10 cellular contexts compared by ENCODE assay signal in the genomic region with DNA sequence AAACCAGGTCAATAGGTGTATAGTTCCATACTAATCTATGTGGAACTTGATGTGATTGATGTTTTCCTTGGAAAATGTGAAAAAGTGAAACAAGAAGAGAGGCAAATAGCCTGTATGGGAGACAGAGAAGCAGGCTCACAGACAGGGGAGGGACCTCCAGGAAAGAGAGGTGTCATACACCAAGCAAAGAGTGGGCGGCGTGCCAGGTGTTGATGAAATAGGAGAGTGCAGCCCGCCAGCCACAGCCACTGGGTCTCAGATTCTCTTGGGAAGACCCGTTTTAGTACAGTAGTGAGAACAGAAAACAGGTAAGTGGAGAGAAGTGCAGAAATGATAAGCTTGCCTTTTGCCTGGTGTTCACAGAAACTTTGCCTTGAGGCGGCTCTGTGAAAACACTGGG.
A peak's percentile ranks its signal among the peaks of the same experiment; 100 is the strongest.
DNase-seq lines count a peak whose midpoint lies in the region; ATAC-seq and TF ChIP-seq lines count a peak whose summit lies in the region.
"Had no signal": no experiment of that assay in that cellular context is flagged by ENCODE, and none has a peak within 500 bp of the region (broad histone marks: within the 10 kb centered on the region; RNA-seq: fewer than 3 reads in every experiment).

No MANE protein-coding gene starts in this region.

- TF ChIP-seq CTCF in BE2C (IDR thresholded peaks at IDR 0.05; ENCODE audit: low read depth, low read length), result no peak
- TF ChIP-seq CTCF in HFFc6 (IDR thresholded peaks at IDR 0.05), result no peak

- H3K9me3 Mint-ChIP-seq in HFFc6, result no peaks in the 10 kb centered on the region

- H3K27me3 Mint-ChIP-seq in HFFc6 (ENCODE audit: insufficient read depth), result no peaks in the 10 kb centered on the region

- H3K4me1 ChIP-seq in BE2C, result no peaks in the 10 kb centered on the region

- no peaks in the 10 kb centered on the region for H3K27me3 ChIP-seq in BE2C

- H3K27ac Mint-ChIP-seq in HFFc6, result peak overlapping the region; percentile 66; the same call in 1 of the 2 replicates

- ATAC-seq in left cardiac atrium (peak; percentile 35 to 62), GM21717 (IDR thresholded peaks at IDR 0.05; ENCODE audit: unreplicated experiment) (no peak), HG02798 (IDR thresholded peaks at IDR 0.05; ENCODE audit: poor library complexity, unreplicated experiment) (no peak)
- ATAC-seq: left colon had no signal

- H3K4me3 Mint-ChIP-seq in HFFc6, result no peak overlapping the region; the same call in 1 of the 2 replicates

- intact Hi-C loops in left cardiac atrium (cut with DNase I), result no loop called here

- peak; percentile 39 for DNase-seq in BE2C
- no peak for DNase-seq in HFFc6
- peak; percentile 45 for DNase-seq in NCI-H526 treated with DMSO at 0.1 percent for 48 hours (lab: John Stamatoyannopoulos, UW)
- peak; percentile 57 for DNase-seq in left cardiac atrium
- no peak for DNase-seq in T1000 (lab: John Stamatoyannopoulos, UW)
- DNase-seq in NCI-H774 (lab: John Stamatoyannopoulos, UW), result no peak
- DNase-seq: stimulated activated CD4-positive, alpha-beta T cell treated with anti-CD3 and anti-CD28 coated beads, Interleukin-4, amount 100 ng/mL, for 1 hour had no signal

- H3K36me3 Mint-ChIP-seq in HFFc6 (ENCODE audit: low read depth), result peaks cover 6% of the 10 kb centered on the region; the same call in 1 of the 2 replicates

- no peaks in the 10 kb centered on the region for H3K9me3 ChIP-seq in BE2C

- no peak overlapping the region for H3K4me3 ChIP-seq in BE2C (ENCODE audit: low read depth, low read length)

- H3K36me3 ChIP-seq in BE2C, result no peaks in the 10 kb centered on the region

- peaks cover 49% of the 10 kb centered on the region for H3K4me1 Mint-ChIP-seq in HFFc6 (ENCODE audit: low read depth)

Comparison
In these comparisons a context has a peak if more than half of its experiments do, and no peak if none do; other contexts are left out.
1. DNase-seq: peak in BE2C (single experiment), NCI-H526 treated with DMSO at 0.1 percent for 48 hours (single experiment) and left cardiac atrium (single experiment); none in HFFc6 (single experiment), T1000 (single experiment) and NCI-H774 (single experiment).
2. ATAC-seq: peak in left cardiac atrium (2 of 2); none in GM21717 (single experiment) and HG02798 (single experiment).